Comparison of ENCODE assay signal across 11 cellular contexts in the genomic region with DNA sequence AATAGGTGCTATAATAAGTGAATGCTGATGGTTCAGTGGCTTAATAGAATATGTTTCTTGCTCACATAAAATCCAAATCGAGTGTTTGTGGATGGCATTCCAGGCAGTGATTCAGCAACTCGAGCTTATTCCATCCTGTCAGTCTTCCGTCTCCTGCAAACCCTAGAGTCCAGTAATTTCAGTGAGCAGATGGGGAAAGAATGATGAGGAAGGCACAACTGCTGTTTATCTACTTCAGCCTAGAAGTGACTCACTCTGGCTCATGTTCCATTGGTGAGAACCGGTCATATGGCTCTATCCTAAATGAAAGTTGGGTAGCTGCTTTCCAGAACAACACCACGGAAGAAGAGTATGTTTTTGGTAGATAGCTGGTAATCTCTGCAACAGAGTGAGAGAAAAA.
A peak's percentile ranks its signal among the peaks of the same experiment; 100 is the strongest.
DNase-seq lines count a peak whose midpoint lies in the region; ATAC-seq, FAIRE-seq and TF ChIP-seq lines count a peak whose summit lies in the region.
"Had no signal": no experiment of that assay in that cellular context is flagged by ENCODE, and none has a peak within 500 bp of the region (broad histone marks: within the 10 kb centered on the region; RNA-seq: fewer than 3 reads in every experiment).

No MANE protein-coding gene starts in this region.

- FAIRE-seq in bronchial epithelial cell (lab: Jason Lieb, UNC), result no peak

- POLR2A ChIA-PET in CD8-positive, alpha-beta memory T cell (lab: Charles Lee), result no interaction called here

- H3K4me1 Mint-ChIP-seq in CD8-positive, alpha-beta memory T cell, result no peaks in the 10 kb centered on the region

- H3K9me3 ChIP-seq in CD8-positive, alpha-beta memory T cell (ENCODE audit: low read length), result no peaks in the 10 kb centered on the region
- H3K9me3 ChIP-seq: gastrocnemius medialis had no signal

- H3K36me3 ChIP-seq in bronchial epithelial cell (ENCODE audit: control insufficient read depth, insufficient read depth, low read length), result no peaks in the 10 kb centered on the region
- H3K36me3 ChIP-seq in CD8-positive, alpha-beta memory T cell (ENCODE audit: insufficient read depth, low read length), result no peaks in the 10 kb centered on the region
- H3K36me3 ChIP-seq: gastrocnemius medialis had no signal

- CTCF ChIA-PET in CD8-positive, alpha-beta memory T cell (lab: Charles Lee), result no interaction called here

- H3K27ac ChIP-seq in CD8-positive, alpha-beta memory T cell (ENCODE audit: low read depth, low read length), result no peak overlapping the region
- H3K27ac ChIP-seq: gastrocnemius medialis, VCaP had no signal

- H3K27ac Mint-ChIP-seq in CD8-positive, alpha-beta memory T cell, result no peak overlapping the region

- peaks cover 2 to 7% (median 5%) of the 10 kb centered on the region in 5 donors for H3K9me3 Mint-ChIP-seq in CD8-positive, alpha-beta memory T cell

- H3K4me3 ChIP-seq in bronchial epithelial cell (ENCODE audit: low read depth, low read length), result no peak overlapping the region
- H3K4me3 ChIP-seq in CD8-positive, alpha-beta memory T cell (ENCODE audit: low read length), result no peak overlapping the region
- H3K4me3 ChIP-seq: gastrocnemius medialis had no signal

- H3K4me1 ChIP-seq in CD8-positive, alpha-beta memory T cell (ENCODE audit: insufficient read depth, low read length), result no peaks in the 10 kb centered on the region
- H3K4me1 ChIP-seq: gastrocnemius medialis had no signal

- H3K36me3 Mint-ChIP-seq in CD8-positive, alpha-beta memory T cell, result peaks cover 0 to 2% (median 0%) of the 10 kb centered on the region in 3 donors

- peak; percentile 66 for DNase-seq in AG09319 (ENCODE audit: extremely low read depth, low read depth)
- DNase-seq in M059J (ENCODE audit: low read depth), result peak; percentile 94
- DNase-seq in bronchial epithelial cell (ENCODE audit: low read depth), result peak; percentile 46
- peak; percentile 95 for DNase-seq in kidney glomerular epithelial cell (lab: John Stamatoyannopoulos, UW)
- DNase-seq in CD8-positive, alpha-beta memory T cell, result no peak
- no peak for DNase-seq in stimulated activated CD4-positive, alpha-beta T cell treated with anti-CD3 and anti-CD28 coated beads, Interleukin-12 subunit alpha, Interleukin-12 subunit beta, amount 100 ng/mL, for 4 hours
- DNase-seq: activated gamma-delta T cell treated with Interleukin-2 at 50 U/mL for 16 hours, gastrocnemius medialis had no signal

- TF ChIP-seq CTCF in AG09319 (IDR thresholded peaks at IDR 0.05; ENCODE audit: low read depth, low read length) (no peak), bronchial epithelial cell (IDR thresholded peaks at IDR 0.05; ENCODE audit: insufficient read depth, low read length, severe bottlenecking) (no peak)

- no peaks in the 10 kb centered on the region for H3K27me3 Mint-ChIP-seq in CD8-positive, alpha-beta memory T cell

- H3K4me3 Mint-ChIP-seq in CD8-positive, alpha-beta memory T cell, result no peak overlapping the region

- ATAC-seq in HG02885 (IDR thresholded peaks at IDR 0.05; ENCODE audit: poor library complexity, unreplicated experiment) (no peak), HG02973 (IDR thresholded peaks at IDR 0.05; ENCODE audit: unreplicated experiment) (no peak)

- no peaks in the 10 kb centered on the region for H3K27me3 ChIP-seq in bronchial epithelial cell (ENCODE audit: control insufficient read depth, insufficient read depth, low read length)
- no peaks in the 10 kb centered on the region for H3K27me3 ChIP-seq in CD8-positive, alpha-beta memory T cell (ENCODE audit: insufficient read depth, low read length, poor library complexity, severe bottlenecking)
- H3K27me3 ChIP-seq: gastrocnemius medialis had no signal

Comparison
In these comparisons a context has a peak if more than half of its experiments do, and no peak if none do; other contexts are left out.
1. DNase-seq: peak in AG09319 (single experiment), M059J (single experiment), bronchial epithelial cell (single experiment) and kidney glomerular epithelial cell (single experiment); none in CD8-positive, alpha-beta memory T cell (0 of 5) and stimulated activated CD4-positive, alpha-beta T cell treated with anti-CD3 and anti-CD28 coated beads, Interleukin-12 subunit alpha, Interleukin-12 subunit beta, amount 100 ng/mL, for 4 hours (single experiment).